Comparison of ENCODE assay signal across 13 cellular contexts in the genomic region with DNA sequence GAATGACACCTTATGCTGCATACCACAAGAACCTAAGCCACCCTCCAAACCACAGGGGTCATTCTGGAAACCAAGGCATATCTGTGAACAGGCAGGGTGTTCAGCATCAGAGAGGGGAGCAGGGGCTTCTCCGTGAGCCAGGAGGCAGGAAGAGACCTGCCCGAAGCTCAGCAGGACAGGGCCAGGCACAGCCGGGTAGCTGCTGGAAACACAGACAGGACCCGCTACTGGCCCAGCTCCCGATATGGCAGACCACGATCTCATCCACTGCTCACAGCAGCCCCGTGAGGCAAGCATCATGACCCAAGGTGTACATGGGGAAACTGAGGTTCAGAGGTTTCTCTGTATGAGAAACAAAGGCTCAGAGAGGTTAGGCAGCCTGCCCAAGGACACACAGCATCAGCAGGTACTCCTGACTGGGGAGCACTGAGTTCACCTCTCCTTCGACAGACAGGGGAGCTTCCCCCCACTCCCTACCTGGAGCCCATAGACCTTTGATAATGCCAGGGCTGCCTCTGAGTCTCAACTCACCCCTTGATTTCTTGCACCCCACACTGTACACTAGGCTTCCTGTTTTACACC.
A peak's percentile ranks its signal among the peaks of the same experiment; 100 is the strongest.
DNase-seq lines count a peak whose midpoint lies in the region; ATAC-seq and TF ChIP-seq lines count a peak whose summit lies in the region.
"Had no signal": no experiment of that assay in that cellular context is flagged by ENCODE, and none has a peak within 500 bp of the region (broad histone marks: within the 10 kb centered on the region; RNA-seq: fewer than 3 reads in every experiment).

No MANE protein-coding gene starts in this region.

- no peak overlapping the region for H3K27ac ChIP-seq in right atrium auricular region
- no peak overlapping the region for H3K27ac ChIP-seq in colonic mucosa
- H3K27ac ChIP-seq: BLaER1 treated with 17β-estradiol and CSF1 and Interleukin-3, amounts not matched to agents 10 nM and 100 nM had no signal

- peaks cover 0 to 10% of the 10 kb centered on the region in 2 donors for H3K4me1 ChIP-seq in right atrium auricular region
- H3K4me1 ChIP-seq in colonic mucosa, result no peaks in the 10 kb centered on the region

- intact Hi-C loops in left cardiac atrium (cut with DNase I), result loop anchor here in 1 of 2 donors (10.0 kb wide), 1 partner anchor 279 kb away; no protein-coding TSS in a partner anchor
- intact Hi-C loops in colonic mucosa (cut with DNase I), result no loop called here

- no peak for ATAC-seq in left cardiac atrium
- no peak for ATAC-seq in GM18870 (IDR thresholded peaks at IDR 0.05; ENCODE audit: unreplicated experiment)

- no peaks in the 10 kb centered on the region for H3K9me3 ChIP-seq in right atrium auricular region
- no peaks in the 10 kb centered on the region for H3K9me3 ChIP-seq in colonic mucosa

- H3K27me3 ChIP-seq in right atrium auricular region, result no peaks in the 10 kb centered on the region
- H3K27me3 ChIP-seq in colonic mucosa, result no peaks in the 10 kb centered on the region
- H3K27me3 ChIP-seq: BLaER1 treated with 17β-estradiol and CSF1 and Interleukin-3, amounts not matched to agents 10 nM and 100 nM had no signal

- TF ChIP-seq CTCF in right atrium auricular region (IDR thresholded peaks at IDR 0.05) (no peak), colonic mucosa (IDR thresholded peaks at IDR 0.05) (no peak)

- DNase-seq in right atrium auricular region (ENCODE audit: low spot score) (peak; percentile 5), left cardiac atrium (no peak), ecto neural progenitor cell (ENCODE audit: low spot score) (peak; percentile 23), mesenteric fat pad (ENCODE audit: low spot score) (peak; percentile 41), ureter (ENCODE audit: low spot score) (peak; percentile 29), AG20443 (ENCODE audit: low spot score) (no peak), colonic mucosa (no peak)
- DNase-seq: Kasumi-1, NCI-H1105 treated with DMSO at 0.1 percent for 48 hours, NCI-H2029 treated with DMSO at 0.1 percent for 48 hours, NCI-H510A had no signal

- H3K4me3 ChIP-seq in right atrium auricular region (no peak overlapping the region), colonic mucosa (no peak overlapping the region)
- H3K4me3 ChIP-seq: BLaER1 treated with 17β-estradiol and CSF1 and Interleukin-3, amounts not matched to agents 10 nM and 100 nM had no signal

- H3K36me3 ChIP-seq in right atrium auricular region, result no peaks in the 10 kb centered on the region
- no peaks in the 10 kb centered on the region for H3K36me3 ChIP-seq in colonic mucosa
- H3K36me3 ChIP-seq: BLaER1 treated with 17β-estradiol and CSF1 and Interleukin-3, amounts not matched to agents 10 nM and 100 nM had no signal

- H3K9ac ChIP-seq in colonic mucosa (ENCODE audit: low read depth in 2 of 2, low read length in 2 of 2), result no peak overlapping the region
- H3K9ac ChIP-seq: BLaER1 treated with 17β-estradiol and CSF1 and Interleukin-3, amounts not matched to agents 10 nM and 100 nM had no signal

Comparison
In these comparisons a context has a peak if more than half of its experiments do, and no peak if none do; other contexts are left out.
1. DNase-seq: peak in right atrium auricular region (single experiment), ecto neural progenitor cell (single experiment), mesenteric fat pad (single experiment) and ureter (single experiment); none in left cardiac atrium (single experiment), AG20443 (single experiment) and colonic mucosa (single experiment).